In genomic region chr2:85728883-85729824, GRCh38 we compare ENCODE assay signal across 8 cellular contexts. TPM values are rescaled to one million over a fixed set of nuclear protein-coding genes. Genes with fewer than 3 reads are reported as not detected.
A peak's percentile ranks its signal among the peaks of the same experiment; 100 is the strongest.
DNase-seq lines count a peak whose midpoint lies in the region; FAIRE-seq and TF ChIP-seq lines count a peak whose summit lies in the region.

No MANE protein-coding gene starts in this region.

- 0 out of 2 replicates have a peak overlapping the region, but pooled peaks have one; percentile 2 for H3K9ac ChIP-seq in OCI-LY3 (ENCODE audit: low read length)

- peak overlapping the region; percentile 70 for H2AFZ ChIP-seq in OCI-LY3 (ENCODE audit: low read depth, low read length)

- no peaks in the 10 kb centered on the region for H3K9me3 ChIP-seq in OCI-LY3 (ENCODE audit: insufficient read depth, low read length)

- H3K4me3 ChIP-seq in AG04449 (ENCODE audit: low read depth, low read length) (no peak overlapping the region), HL-60 (replicated peaks; ENCODE audit: insufficient read depth, low read length) (no peak overlapping the region), OCI-LY3 (ENCODE audit: low read length) (peak overlapping the region; percentile 66)

- CTCF ChIA-PET in AG04449 (lab: Yijun Ruan, JAX), result interaction anchor here (0.7 to 2.5 kb wide), 53 partner anchors 11 to 366 kb away, joined by 3 to 348 read pairs (median 5); partner anchors contain the start of gene ATOH8

- H3K27me3 ChIP-seq in HL-60 (ENCODE audit: insufficient read depth, poor library complexity, severe bottlenecking) (no peaks in the 10 kb centered on the region), OCI-LY3 (ENCODE audit: low read depth, low read length) (peaks cover 25% of the 10 kb centered on the region)

- H3K79me2 ChIP-seq in OCI-LY3 (ENCODE audit: low read length), result no peaks in the 10 kb centered on the region

- peak overlapping the region; percentile 51 for H3K27ac ChIP-seq in HL-60 (replicated peaks)
- no peak overlapping the region for H3K27ac ChIP-seq in OCI-LY3 (ENCODE audit: low read length)

- H3K4me1 ChIP-seq in OCI-LY3 (ENCODE audit: low read length), result peaks cover 9% of the 10 kb centered on the region

- POLR2A ChIA-PET in AG04449 (lab: Yijun Ruan, JAX), result interaction anchor here (1.0 to 1.3 kb wide), 4 partner anchors 13 to 85 kb away, joined by 3 to 6 read pairs (median 4); no protein-coding TSS in a partner anchor

- TF ChIP-seq POLR2A in erythroblast (IDR thresholded peaks at IDR 0.05; ENCODE audit: low read length), result no peak

- no peaks in the 10 kb centered on the region for H4K20me1 ChIP-seq in OCI-LY3 (ENCODE audit: insufficient read depth, low read length)

- TF ChIP-seq CTCF in AG04449 (IDR thresholded peaks at IDR 0.05; ENCODE audit: insufficient read depth, low read length, missing control alignments) (peak; percentile 98), HL-60 (IDR thresholded peaks at IDR 0.05; ENCODE audit: insufficient read depth, low read length) (peak; percentile 80), OCI-LY3 (IDR thresholded peaks at IDR 0.05; ENCODE audit: low read depth, low read length) (peak; percentile 93)

- peak overlapping the region; percentile 76 for H3K4me2 ChIP-seq in OCI-LY3 (ENCODE audit: low read length)

- H3K36me3 ChIP-seq in OCI-LY3 (replicated peaks; ENCODE audit: low read depth, low read length), result no peaks in the 10 kb centered on the region

- DNase-seq in AG04449 (ENCODE audit: low read depth, low spot score) (no peak), GM18507 (ENCODE audit: extremely low spot score, insufficient read length, low read depth) (peak; percentile 81), HL-60 (ENCODE audit: low read depth in 1 of 2, low spot score in 1 of 2) (peak; percentile 71 to 74), activated T-cell treated with anti-CD3 and anti-CD28 coated beads for 1 hour (ENCODE audit: low read depth) (peak; percentile 64), erythroblast (lab: John Stamatoyannopoulos, UW) (peak; percentile 65 to 79), myocyte (ENCODE audit: low read depth) (peak; percentile 92)
- peak; percentile 63 for DNase-seq in stimulated activated CD8-positive, alpha-beta memory T cell treated with anti-CD3 and anti-CD28 coated beads, Interleukin-7, amount 100 ng/mL, for 24 hours (ENCODE audit: low read depth)

- peak; percentile 92 for FAIRE-seq in GM18507 (lab: Jason Lieb, UNC)

RNA-seq across cellular contexts. Expression of gene ATOH8, which starts 24.6 kb away (rescaled TPM):
- 7.2 and 8.3 TPM in 2 replicates for total RNA-seq in myocyte
- 3.1 TPM for polyA plus RNA-seq in myocyte (2012)

RNA-seq across cellular contexts. Expression of gene GNLY, which starts 35.0 kb away (rescaled TPM):
- total RNA-seq in myocyte, result 1.4 TPM in 1 of 2 replicates, not detected in the other
- 0.14 TPM for polyA plus RNA-seq in myocyte (2012)
